In the genomic region with DNA sequence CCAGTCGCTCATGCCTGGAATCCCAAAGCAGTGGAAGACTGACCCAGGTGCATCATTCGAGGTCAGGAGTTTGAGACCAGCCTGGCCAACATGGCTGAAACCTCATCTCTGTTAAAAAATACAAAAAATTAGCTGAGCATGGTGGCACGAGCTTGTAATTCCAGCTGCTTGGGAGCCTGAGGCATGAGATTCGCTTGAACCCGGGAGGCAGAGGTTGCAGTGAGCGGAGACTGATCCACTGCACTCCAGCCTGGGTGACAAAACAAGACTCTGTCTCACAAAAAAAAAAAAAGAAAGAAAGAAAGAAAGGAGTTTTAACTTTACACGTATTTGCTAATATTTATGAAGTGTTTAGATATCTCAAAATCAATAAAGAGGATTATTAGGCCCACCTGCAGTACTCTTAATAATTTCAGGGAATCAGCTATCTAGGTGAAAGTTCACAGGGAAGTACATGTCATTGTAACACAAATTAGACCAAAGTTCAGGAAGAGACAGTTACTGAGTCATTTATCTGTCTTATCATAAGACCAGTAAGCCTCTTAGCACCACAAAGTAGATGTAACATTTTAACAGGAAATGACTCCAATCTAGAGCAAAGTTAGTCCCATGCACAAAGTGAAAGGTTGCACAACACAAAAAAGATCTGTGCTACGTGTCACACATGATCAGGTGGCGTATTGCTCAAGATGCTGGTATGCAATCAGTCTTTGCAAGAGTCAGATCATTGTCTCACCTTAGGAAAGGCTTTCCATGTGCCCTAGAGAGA, we compare ENCODE assay signal across 8 cellular contexts. TPM values are rescaled to one million over a fixed set of nuclear protein-coding genes. Genes with fewer than 3 reads are reported as not detected.
DNase-seq lines count a peak whose midpoint lies in the region; ATAC-seq and TF ChIP-seq lines count a peak whose summit lies in the region.

No MANE protein-coding gene starts in this region.

- in situ Hi-C loops in astrocyte of the cerebellum (cut with HindIII; ENCODE audit: low sequenced_read_pairs), result no loop called here

- peak overlapping the region; percentile 87 for H3K27ac Mint-ChIP-seq in activated CD8-positive, alpha-beta memory T cell treated with anti-CD3 and anti-CD28 coated beads, Interleukin-2, amount 10 ng/mL, durations not matched to agents 7 days and 5 days

- POLR2A ChIA-PET in RWPE1 (lab: Yijun Ruan, JAX; ENCODE audit: low non-redundant PET), result no interaction called here

- H3K27ac ChIP-seq in RWPE1, result peak overlapping the region; percentile 84
- H3K27ac ChIP-seq in left lung, result peak overlapping the region; percentile 82 to 90
- peak overlapping the region; percentile 95 for H3K27ac ChIP-seq in subcutaneous abdominal adipose tissue (ENCODE audit: low read depth, low read length)
- H3K27ac ChIP-seq in caudate nucleus (ENCODE audit: low read depth, low read length), result no peak overlapping the region

- intact Hi-C loops in left lung (cut with DNase I), result no loop called here

- H3K4me3 Mint-ChIP-seq in activated CD8-positive, alpha-beta memory T cell treated with anti-CD3 and anti-CD28 coated beads, Interleukin-2, amount 10 ng/mL, durations not matched to agents 7 days and 5 days, result peak overlapping the region; percentile 33

- H3K4me1 ChIP-seq in left lung, result peaks cover 0 to 41% of the 10 kb centered on the region in 2 donors
- peaks cover 6 to 18% (median 16%) of the 10 kb centered on the region in 5 donors for H3K4me1 ChIP-seq in subcutaneous abdominal adipose tissue (ENCODE audit: control insufficient read depth in 5 of 5, insufficient read depth in 5 of 5, low read length in 5 of 5)

- TF ChIP-seq CTCF in RWPE1 (conservative IDR thresholded peaks at IDR 0.05; ENCODE audit: low read depth) (no peak), astrocyte of the cerebellum (IDR thresholded peaks at IDR 0.05; ENCODE audit: low read depth, low read length, missing control alignments) (no peak), left lung (IDR thresholded peaks at IDR 0.05) (no peak)

- peaks cover 23% of the 10 kb centered on the region for H3K4me1 Mint-ChIP-seq in activated CD8-positive, alpha-beta memory T cell treated with anti-CD3 and anti-CD28 coated beads, Interleukin-2, amount 10 ng/mL, durations not matched to agents 7 days and 5 days

- no peaks in the 10 kb centered on the region for H3K27me3 ChIP-seq in left lung
- H3K27me3 ChIP-seq in subcutaneous abdominal adipose tissue (ENCODE audit: control insufficient read depth in 5 of 5, insufficient read depth in 4 of 5, low read length in 5 of 5), result no peaks in the 10 kb centered on the region

- DNase-seq in activated CD8-positive, alpha-beta memory T cell treated with anti-CD3 and anti-CD28 coated beads, Interleukin-2, amount 10 ng/mL, durations not matched to agents 7 days and 5 days, result peak; percentile 80
- no peak for DNase-seq in activated CD8-positive, alpha-beta memory T cell treated with anti-CD3 and anti-CD28 coated beads, Interleukin-2, amount 50 U/mL, for 48 hours
- peak; percentile 79 for DNase-seq in RWPE1 (ENCODE audit: low spot score)
- DNase-seq in astrocyte of the cerebellum (ENCODE audit: low read depth), result peak; percentile 23
- DNase-seq in left lung, result peak in 1 of 2 donors; percentile 64
- no peak for DNase-seq in caudate nucleus (lab: John Stamatoyannopoulos, UW)

- CTCF ChIA-PET in activated CD8-positive, alpha-beta memory T cell treated with anti-CD3 and anti-CD28 coated beads, Interleukin-2, amount 10 ng/mL, durations not matched to agents 7 days and 5 days (lab: Charles Lee), result interaction anchor here (1.3 to 2.8 kb wide), 5 partner anchors 10 to 303 kb away, joined by 4 to 12 read pairs (median 5); a partner anchor contains a TSS
- CTCF ChIA-PET in RWPE1 (lab: Yijun Ruan, JAX), result no interaction called here

- peaks cover 1% of the 10 kb centered on the region for H3K36me3 Mint-ChIP-seq in activated CD8-positive, alpha-beta memory T cell treated with anti-CD3 and anti-CD28 coated beads, Interleukin-2, amount 10 ng/mL, durations not matched to agents 7 days and 5 days

- H3K9ac ChIP-seq in subcutaneous abdominal adipose tissue (ENCODE audit: low read length in 5 of 5), result peak overlapping the region in 4 of 5 donors; percentile 39 to 78 (median 70)

- H3K4me3 ChIP-seq in astrocyte of the cerebellum (ENCODE audit: low read depth, low read length) (no peak overlapping the region), left lung (no peak overlapping the region), subcutaneous abdominal adipose tissue (ENCODE audit: low read depth in 1 of 5, low read length in 5 of 5) (no peak overlapping the region)

- no peaks in the 10 kb centered on the region for H3K9me3 Mint-ChIP-seq in activated CD8-positive, alpha-beta memory T cell treated with anti-CD3 and anti-CD28 coated beads, Interleukin-2, amount 10 ng/mL, durations not matched to agents 7 days and 5 days (ENCODE audit: low read depth)

- H3K9me3 ChIP-seq in left lung (no peaks in the 10 kb centered on the region), subcutaneous abdominal adipose tissue (ENCODE audit: control insufficient read depth in 5 of 5, low read length in 5 of 5) (no peaks in the 10 kb centered on the region)

- no peaks in the 10 kb centered on the region for H3K36me3 ChIP-seq in left lung
- no peaks in the 10 kb centered on the region for H3K36me3 ChIP-seq in subcutaneous abdominal adipose tissue (ENCODE audit: control insufficient read depth in 5 of 5, insufficient read depth in 5 of 5, low read length in 5 of 5)

- no peaks in the 10 kb centered on the region for H3K27me3 Mint-ChIP-seq in activated CD8-positive, alpha-beta memory T cell treated with anti-CD3 and anti-CD28 coated beads, Interleukin-2, amount 10 ng/mL, durations not matched to agents 7 days and 5 days

- peak; percentile 98 for ATAC-seq in activated CD8-positive, alpha-beta memory T cell treated with anti-CD3 and anti-CD28 coated beads, Interleukin-2, amount 10 ng/mL, durations not matched to agents 7 days and 5 days
- ATAC-seq in HG03097 (IDR thresholded peaks at IDR 0.05; ENCODE audit: low FRiP score, unreplicated experiment), result peak; percentile 84
- peak; percentile 88 for ATAC-seq in left lung

RNA-seq across cellular contexts. Expression of a gene that starts 34.1 kb away (rescaled TPM):
- 10 to 100 TPM; 48.3 to 53.2 TPM for total RNA-seq in activated CD8-positive, alpha-beta memory T cell treated with anti-CD3 and anti-CD28 coated beads, Interleukin-2, amount 10 ng/mL, durations not matched to agents 7 days and 5 days
- 100 to 1,000 TPM in 1 of 2 donors, 10 to 100 TPM in 1; 83.2 to 174 TPM for total RNA-seq in left lung

RNA-seq across cellular contexts. Expression of a gene that starts 58.7 kb away (rescaled TPM):
- total RNA-seq in activated CD8-positive, alpha-beta memory T cell treated with anti-CD3 and anti-CD28 coated beads, Interleukin-2, amount 10 ng/mL, durations not matched to agents 7 days and 5 days, result 10 to 100 TPM; 30.7 to 32.7 TPM
- 10 to 100 TPM in 1 of 2 donors, 1 to 10 TPM in 1; 7.9 to 13.8 TPM for total RNA-seq in left lung

Comparison
In these comparisons a context has a peak if more than half of its experiments do, and no peak if none do; other contexts are left out.
1. DNase-seq: peak in activated CD8-positive, alpha-beta memory T cell treated with anti-CD3 and anti-CD28 coated beads, Interleukin-2, amount 10 ng/mL, durations not matched to agents 7 days and 5 days (single experiment), RWPE1 (single experiment) and astrocyte of the cerebellum (single experiment); none in activated CD8-positive, alpha-beta memory T cell treated with anti-CD3 and anti-CD28 coated beads, Interleukin-2, amount 50 U/mL, for 48 hours (single experiment) and caudate nucleus (0 of 61).
2. Peak in every context shown above with its lines, with median percentiles within 50 percentile points of each other: ATAC-seq.